12 cellular contexts compared by ENCODE assay signal in genomic region chr6:86686496-86686895, GRCh38.
A peak's percentile ranks its signal among the peaks of the same experiment; 100 is the strongest.
DNase-seq lines count a peak whose midpoint lies in the region; ATAC-seq and TF ChIP-seq lines count a peak whose summit lies in the region.
"Had no signal": no experiment of that assay in that cellular context is flagged by ENCODE, and none has a peak within 500 bp of the region (broad histone marks: within the 10 kb centered on the region; RNA-seq: fewer than 3 reads in every experiment).

No MANE protein-coding gene starts in this region.

- POLR2A ChIA-PET in activated CD4-positive, alpha-beta T cell treated with anti-CD3 and anti-CD28 coated beads for 36 hours (lab: Charles Lee): no interaction called here

- no peaks in the 10 kb centered on the region for H3K36me3 ChIP-seq in kidney epithelial cell (ENCODE audit: control insufficient read depth, insufficient read depth, low read length)

- H3K27me3 ChIP-seq in kidney epithelial cell (ENCODE audit: control insufficient read depth, insufficient read depth, low read length): no peaks in the 10 kb centered on the region

- no peak for ATAC-seq in activated CD4-positive, alpha-beta T cell treated with anti-CD3 and anti-CD28 coated beads for 36 hours
- ATAC-seq: A549; CD8-positive, alpha-beta T cell had no signal

- CTCF ChIA-PET in activated CD4-positive, alpha-beta T cell treated with anti-CD3 and anti-CD28 coated beads for 36 hours (lab: Charles Lee): no interaction called here

- DNase-seq in M059J (ENCODE audit: low read depth) (peak; percentile 1), kidney epithelial cell (ENCODE audit: low read depth) (peak; percentile 21), hypothalamus (lab: John Stamatoyannopoulos, UW) (no peak), NCI-H1092 (lab: John Stamatoyannopoulos, UW) (no peak)
- no peak for DNase-seq in activated CD4-positive, alpha-beta T cell treated with anti-CD3 and anti-CD28 coated beads for 36 hours
- DNase-seq: CD8-positive, alpha-beta T cell; COR-L47; GOT3; H9 had no signal

- H3K9me3 Mint-ChIP-seq in nephron: no peaks in the 10 kb centered on the region
- H3K9me3 Mint-ChIP-seq in activated CD4-positive, alpha-beta T cell treated with anti-CD3 and anti-CD28 coated beads for 36 hours (ENCODE audit: low read depth): peaks cover 6% of the 10 kb centered on the region

- intact Hi-C loops in activated CD4-positive, alpha-beta T cell treated with anti-CD3 and anti-CD28 coated beads for 36 hours (cut with DNase I, micrococcal nuclease): no loop called here

- peak overlapping the region; percentile 24 to 77 (median 66) for H3K27ac Mint-ChIP-seq in nephron
- H3K27ac Mint-ChIP-seq in activated CD4-positive, alpha-beta T cell treated with anti-CD3 and anti-CD28 coated beads for 36 hours: no peak overlapping the region
- H3K27ac Mint-ChIP-seq: CD14-positive monocyte; CD8-positive, alpha-beta T cell; H9 had no signal

- no peaks in the 10 kb centered on the region for H3K36me3 Mint-ChIP-seq in nephron (ENCODE audit: low read depth)
- H3K36me3 Mint-ChIP-seq in activated CD4-positive, alpha-beta T cell treated with anti-CD3 and anti-CD28 coated beads for 36 hours (ENCODE audit: low read depth): no peaks in the 10 kb centered on the region
- H3K36me3 Mint-ChIP-seq: CD14-positive monocyte; CD8-positive, alpha-beta T cell had no signal

- peaks cover 7% of the 10 kb centered on the region for H3K27me3 Mint-ChIP-seq in nephron (ENCODE audit: low read depth)
- no peaks in the 10 kb centered on the region for H3K27me3 Mint-ChIP-seq in activated CD4-positive, alpha-beta T cell treated with anti-CD3 and anti-CD28 coated beads for 36 hours

- no peak overlapping the region for H3K4me3 Mint-ChIP-seq in nephron
- no peak overlapping the region for H3K4me3 Mint-ChIP-seq in activated CD4-positive, alpha-beta T cell treated with anti-CD3 and anti-CD28 coated beads for 36 hours
- H3K4me3 Mint-ChIP-seq: CD14-positive monocyte; CD8-positive, alpha-beta T cell; H9 had no signal

- no peaks in the 10 kb centered on the region for H3K4me1 Mint-ChIP-seq in nephron
- no peaks in the 10 kb centered on the region for H3K4me1 Mint-ChIP-seq in activated CD4-positive, alpha-beta T cell treated with anti-CD3 and anti-CD28 coated beads for 36 hours
- H3K4me1 Mint-ChIP-seq: CD14-positive monocyte had no signal

- TF ChIP-seq CTCF in kidney epithelial cell (IDR thresholded peaks at IDR 0.05; ENCODE audit: insufficient read depth, low read length, poor library complexity, severe bottlenecking): no peak
- TF ChIP-seq CTCF in nephron (IDR thresholded peaks at IDR 0.05; ENCODE audit: unreplicated experiment in 3 of 3): no peak

- H3K4me3 ChIP-seq in kidney epithelial cell (ENCODE audit: low read depth, low read length): no peak overlapping the region
- H3K4me3 ChIP-seq: A549 had no signal

Comparison
In these comparisons a context has a peak if more than half of its experiments do, and no peak if none do; other contexts are left out.
1. DNase-seq: peak in M059J (single experiment) and kidney epithelial cell (single experiment); none in hypothalamus (0 of 51), activated CD4-positive, alpha-beta T cell treated with anti-CD3 and anti-CD28 coated beads for 36 hours (single experiment) and NCI-H1092 (single experiment).